21 cellular contexts compared by ENCODE assay signal in the genomic region with DNA sequence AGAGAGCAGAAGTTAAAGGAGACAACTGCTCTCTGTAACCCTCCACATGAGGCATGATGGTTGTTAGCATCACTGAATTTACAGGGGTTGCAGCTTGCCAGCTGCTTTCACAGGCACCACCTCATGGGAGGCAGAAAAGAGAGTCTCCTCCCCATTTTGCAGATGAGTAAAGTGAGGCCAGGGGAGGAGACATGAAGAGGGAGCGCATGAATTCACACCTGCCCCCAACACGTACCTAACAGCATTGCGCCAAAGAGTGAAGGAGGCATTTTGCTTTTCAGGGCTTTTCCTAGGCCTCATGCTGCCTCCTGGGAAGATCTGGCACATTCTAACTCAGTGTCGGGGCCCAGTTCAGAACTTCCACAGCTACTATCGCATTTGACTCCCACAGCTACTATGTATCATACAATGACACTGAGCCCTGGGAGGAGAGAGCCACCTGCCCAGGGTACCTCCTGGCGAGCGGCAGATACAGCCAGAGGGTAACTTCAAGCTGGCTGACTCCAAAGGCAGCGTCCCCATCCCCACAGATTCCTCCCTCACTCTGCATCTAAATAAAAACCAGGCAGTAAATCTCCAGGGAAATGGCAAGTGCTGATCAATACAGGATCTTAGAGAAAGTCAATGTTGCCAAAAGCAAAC. TPM values are rescaled to one million over a fixed set of nuclear protein-coding genes. Genes with fewer than 3 reads are reported as not detected.
"Had no signal": no experiment of that assay in that cellular context is flagged by ENCODE, and none has a peak within 500 bp of the region (broad histone marks: within the 10 kb centered on the region; RNA-seq: fewer than 3 reads in every experiment).

No MANE protein-coding gene starts in this region.

- H3K4me3 ChIP-seq: adrenal gland, ascending aorta, upper lobe of right lung had no signal

- H3K36me3 ChIP-seq: adrenal gland, ascending aorta, upper lobe of right lung had no signal

- DNase-seq: activated CD8-positive, alpha-beta memory T cell treated with anti-CD3 and anti-CD28 coated beads, Interleukin-2, amount 50 U/mL, for 48 hours; activated naive CD4-positive, alpha-beta T cell; activated T-cell treated with anti-CD3 and anti-CD28 coated beads, Interleukin-2, amount 50 U/mL, for 4 hours; adrenal gland; central memory CD4-positive, alpha-beta T cell; effector memory CD4-positive, alpha-beta T cell; hippocampal formation; islet precursor cell; left cardiac atrium; occipital lobe; stimulated activated CD4-positive, alpha-beta T cell treated with anti-CD3 and anti-CD28 coated beads, Interleukin-4, amount 100 ng/mL, for 24 hours; stimulated activated naive CD8-positive, alpha-beta T cell treated with anti-CD3 and anti-CD28 coated beads, Interleukin-15, Interleukin-2, amounts not matched to agents 100 U/mL and 50 U/mL, for 24 hours; T-helper 1 cell; upper lobe of right lung had no signal

- H3K27me3 ChIP-seq: adrenal gland, ascending aorta had no signal

- H3K4me1 ChIP-seq: adrenal gland, ascending aorta, upper lobe of right lung had no signal

- H3K9me3 ChIP-seq: adrenal gland, ascending aorta, upper lobe of right lung had no signal

- H3K27ac ChIP-seq: adrenal gland, ascending aorta, upper lobe of right lung had no signal

RNA-seq across cellular contexts. Expression of a gene that starts 34.0 kb away (rescaled TPM):
- total RNA-seq: activated CD8-positive, alpha-beta memory T cell treated with anti-CD3 and anti-CD28 coated beads for 36 hours; activated T-cell treated with anti-CD3 and anti-CD28 coated beads, Interleukin-2, amount 50 U/mL, for 4 hours; activated T-helper 2 cell treated with anti-CD3 and anti-CD28 coated beads, Interferon-gamma antibody, Interleukin-2, Interleukin-4, amounts not matched to agents 10 μg/mL and 5 μg/mL and 100 μg/mL, durations not matched to agents 14 hours and 24 hours and 36 hours; ascending aorta; dermis microvascular lymphatic vessel endothelial cell; endothelial cell of umbilical vein; frontal cortex; mononuclear cell; occipital lobe had no signal
- polyA plus RNA-seq: endothelial cell of umbilical vein had no signal
